1 cellular context compared by ENCODE assay signal in the genomic region with DNA sequence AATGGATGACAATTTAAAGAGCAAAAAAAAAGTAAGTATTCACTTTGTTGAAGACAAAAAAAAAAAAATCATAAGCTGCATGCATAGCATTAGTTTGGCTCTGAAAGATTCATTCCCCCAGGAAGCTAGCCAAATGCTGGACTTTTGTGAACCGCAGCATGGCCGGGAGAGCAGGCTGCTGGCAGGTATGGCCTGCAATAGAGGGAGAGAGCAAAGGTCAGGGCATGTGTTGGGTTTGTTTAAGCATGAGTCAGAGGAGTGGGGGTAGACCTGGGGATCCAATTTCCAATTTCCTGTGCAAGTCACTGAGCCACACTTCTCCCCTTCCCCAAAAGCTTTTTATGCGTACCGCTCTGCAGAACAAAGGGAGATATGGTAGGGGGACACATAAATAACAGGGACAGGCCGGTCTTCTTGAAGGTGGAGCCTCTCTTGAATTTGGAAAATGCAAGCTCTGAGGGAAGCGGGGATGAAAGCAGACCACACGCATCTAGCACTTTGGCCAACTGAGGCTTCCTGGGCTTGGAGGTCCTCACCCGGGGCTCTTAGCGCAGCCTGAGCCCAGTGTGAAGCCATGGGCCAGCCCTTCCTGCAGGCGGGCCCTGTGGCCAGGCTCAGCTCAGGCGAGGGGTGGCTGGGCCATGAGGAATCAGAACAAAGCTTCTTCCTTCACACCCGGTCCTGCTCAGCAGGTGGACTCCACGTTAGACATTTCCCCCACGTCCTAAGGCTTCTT.
TF ChIP-seq lines count a peak whose summit lies in the region.

No MANE protein-coding gene starts in this region.

TF ChIP-seq in K562, 482 proteins besides CTCF, POLR2A, EP300 and RAD21 (continued from another document and continues in another):
- TF ChIP-seq, protein P1, sequence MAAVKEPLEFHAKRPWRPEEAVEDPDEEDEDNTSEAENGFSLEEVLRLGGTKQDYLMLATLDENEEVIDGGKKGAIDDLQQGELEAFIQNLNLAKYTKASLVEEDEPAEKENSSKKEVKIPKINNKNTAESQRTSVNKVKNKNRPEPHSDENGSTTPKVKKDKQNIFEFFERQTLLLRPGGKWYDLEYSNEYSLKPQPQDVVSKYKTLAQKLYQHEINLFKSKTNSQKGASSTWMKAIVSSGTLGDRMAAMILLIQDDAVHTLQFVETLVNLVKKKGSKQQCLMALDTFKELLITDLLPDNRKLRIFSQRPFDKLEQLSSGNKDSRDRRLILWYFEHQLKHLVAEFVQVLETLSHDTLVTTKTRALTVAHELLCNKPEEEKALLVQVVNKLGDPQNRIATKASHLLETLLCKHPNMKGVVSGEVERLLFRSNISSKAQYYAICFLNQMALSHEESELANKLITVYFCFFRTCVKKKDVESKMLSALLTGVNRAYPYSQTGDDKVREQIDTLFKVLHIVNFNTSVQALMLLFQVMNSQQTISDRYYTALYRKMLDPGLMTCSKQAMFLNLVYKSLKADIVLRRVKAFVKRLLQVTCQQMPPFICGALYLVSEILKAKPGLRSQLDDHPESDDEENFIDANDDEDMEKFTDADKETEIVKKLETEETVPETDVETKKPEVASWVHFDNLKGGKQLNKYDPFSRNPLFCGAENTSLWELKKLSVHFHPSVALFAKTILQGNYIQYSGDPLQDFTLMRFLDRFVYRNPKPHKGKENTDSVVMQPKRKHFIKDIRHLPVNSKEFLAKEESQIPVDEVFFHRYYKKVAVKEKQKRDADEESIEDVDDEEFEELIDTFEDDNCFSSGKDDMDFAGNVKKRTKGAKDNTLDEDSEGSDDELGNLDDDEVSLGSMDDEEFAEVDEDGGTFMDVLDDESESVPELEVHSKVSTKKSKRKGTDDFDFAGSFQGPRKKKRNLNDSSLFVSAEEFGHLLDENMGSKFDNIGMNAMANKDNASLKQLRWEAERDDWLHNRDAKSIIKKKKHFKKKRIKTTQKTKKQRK (IDR thresholded peaks at IDR 0.05; ENCODE audit: borderline replicate concordance, low read depth, low read length): no peak
- no peak for TF ChIP-seq GTF2F1 (IDR thresholded peaks at IDR 0.05; ENCODE audit: low read depth, low read length)
- no peak for TF ChIP-seq ZNF57 (CRISPR knock-in tag; IDR thresholded peaks at IDR 0.05)
- TF ChIP-seq SRSF7 (optimal IDR thresholded peaks at IDR 0.05; ENCODE audit: low read depth, low read length): no peak
- no peak for TF ChIP-seq MED1 (CRISPR knock-in tag; IDR thresholded peaks at IDR 0.05; ENCODE audit: borderline replicate concordance)
- TF ChIP-seq DPF2 (IDR thresholded peaks at IDR 0.05): peak; percentile 96
- no peak for TF ChIP-seq JUNB (CRISPR knock-in tag; conservative IDR thresholded peaks at IDR 0.05)
- TF ChIP-seq CREB1 (IDR thresholded peaks at IDR 0.05): peak; percentile 39
- TF ChIP-seq CREB1 (CRISPR knock-in tag; IDR thresholded peaks at IDR 0.05): peak; percentile 43; the same call in 1 of the 2 replicates
- no peak for TF ChIP-seq ZNF77 (CRISPR knock-in tag; IDR thresholded peaks at IDR 0.05)
- TF ChIP-seq, protein P2, sequence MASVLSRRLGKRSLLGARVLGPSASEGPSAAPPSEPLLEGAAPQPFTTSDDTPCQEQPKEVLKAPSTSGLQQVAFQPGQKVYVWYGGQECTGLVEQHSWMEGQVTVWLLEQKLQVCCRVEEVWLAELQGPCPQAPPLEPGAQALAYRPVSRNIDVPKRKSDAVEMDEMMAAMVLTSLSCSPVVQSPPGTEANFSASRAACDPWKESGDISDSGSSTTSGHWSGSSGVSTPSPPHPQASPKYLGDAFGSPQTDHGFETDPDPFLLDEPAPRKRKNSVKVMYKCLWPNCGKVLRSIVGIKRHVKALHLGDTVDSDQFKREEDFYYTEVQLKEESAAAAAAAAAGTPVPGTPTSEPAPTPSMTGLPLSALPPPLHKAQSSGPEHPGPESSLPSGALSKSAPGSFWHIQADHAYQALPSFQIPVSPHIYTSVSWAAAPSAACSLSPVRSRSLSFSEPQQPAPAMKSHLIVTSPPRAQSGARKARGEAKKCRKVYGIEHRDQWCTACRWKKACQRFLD (CRISPR knock-in tag; IDR thresholded peaks at IDR 0.05): peak; percentile 90
- TF ChIP-seq, protein P3, sequence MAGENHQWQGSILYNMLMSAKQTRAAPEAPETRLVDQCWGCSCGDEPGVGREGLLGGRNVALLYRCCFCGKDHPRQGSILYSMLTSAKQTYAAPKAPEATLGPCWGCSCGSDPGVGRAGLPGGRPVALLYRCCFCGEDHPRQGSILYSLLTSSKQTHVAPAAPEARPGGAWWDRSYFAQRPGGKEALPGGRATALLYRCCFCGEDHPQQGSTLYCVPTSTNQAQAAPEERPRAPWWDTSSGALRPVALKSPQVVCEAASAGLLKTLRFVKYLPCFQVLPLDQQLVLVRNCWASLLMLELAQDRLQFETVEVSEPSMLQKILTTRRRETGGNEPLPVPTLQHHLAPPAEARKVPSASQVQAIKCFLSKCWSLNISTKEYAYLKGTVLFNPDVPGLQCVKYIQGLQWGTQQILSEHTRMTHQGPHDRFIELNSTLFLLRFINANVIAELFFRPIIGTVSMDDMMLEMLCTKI (IDR thresholded peaks at IDR 0.05; ENCODE audit: partially characterized antibody): no peak
- TF ChIP-seq TEAD2 (tag; IDR thresholded peaks at IDR 0.05): 0 out of 2 replicates have a peak, but pooled peaks have one; percentile 22
- peak in 2 of 3 experiments; percentile 38 to 64 for TF ChIP-seq YY1 (IDR thresholded peaks at IDR 0.05; ENCODE audit: borderline replicate concordance in 1 of 3, control insufficient read depth in 1 of 3, extremely low read depth in 1 of 3, insufficient read depth in 3 of 3, insufficient read length in 1 of 3, insufficient replicate concordance in 2 of 3, low read depth in 1 of 3, low read length in 2 of 3)
- no peak for TF ChIP-seq NFYB (IDR thresholded peaks at IDR 0.05; ENCODE audit: extremely low read depth, insufficient read length)
- no peak for TF ChIP-seq ESRRB (CRISPR knock-in tag; IDR thresholded peaks at IDR 0.05; ENCODE audit: borderline replicate concordance)
- TF ChIP-seq MAFK (IDR thresholded peaks at IDR 0.05; ENCODE audit: low read length): no peak; the same call in 1 of the 2 replicates
- TF ChIP-seq ZFP30 (CRISPR knock-in tag; IDR thresholded peaks at IDR 0.05; ENCODE audit: borderline replicate concordance): no peak
- no peak for TF ChIP-seq STAT5B (CRISPR knock-in tag; IDR thresholded peaks at IDR 0.05)
- TF ChIP-seq, protein P4, sequence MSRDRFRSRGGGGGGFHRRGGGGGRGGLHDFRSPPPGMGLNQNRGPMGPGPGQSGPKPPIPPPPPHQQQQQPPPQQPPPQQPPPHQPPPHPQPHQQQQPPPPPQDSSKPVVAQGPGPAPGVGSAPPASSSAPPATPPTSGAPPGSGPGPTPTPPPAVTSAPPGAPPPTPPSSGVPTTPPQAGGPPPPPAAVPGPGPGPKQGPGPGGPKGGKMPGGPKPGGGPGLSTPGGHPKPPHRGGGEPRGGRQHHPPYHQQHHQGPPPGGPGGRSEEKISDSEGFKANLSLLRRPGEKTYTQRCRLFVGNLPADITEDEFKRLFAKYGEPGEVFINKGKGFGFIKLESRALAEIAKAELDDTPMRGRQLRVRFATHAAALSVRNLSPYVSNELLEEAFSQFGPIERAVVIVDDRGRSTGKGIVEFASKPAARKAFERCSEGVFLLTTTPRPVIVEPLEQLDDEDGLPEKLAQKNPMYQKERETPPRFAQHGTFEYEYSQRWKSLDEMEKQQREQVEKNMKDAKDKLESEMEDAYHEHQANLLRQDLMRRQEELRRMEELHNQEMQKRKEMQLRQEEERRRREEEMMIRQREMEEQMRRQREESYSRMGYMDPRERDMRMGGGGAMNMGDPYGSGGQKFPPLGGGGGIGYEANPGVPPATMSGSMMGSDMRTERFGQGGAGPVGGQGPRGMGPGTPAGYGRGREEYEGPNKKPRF (IDR thresholded peaks at IDR 0.05; ENCODE audit: low read depth, low read length): no peak
- no peak for TF ChIP-seq ZNF24 (IDR thresholded peaks at IDR 0.05)
- no peak for TF ChIP-seq CBX1 (IDR thresholded peaks at IDR 0.05; ENCODE audit: low read depth)
- no peak for TF ChIP-seq ARHGAP35 (IDR thresholded peaks at IDR 0.05; ENCODE audit: partially characterized antibody)
- peak; percentile 88 for TF ChIP-seq LEF1 (IDR thresholded peaks at IDR 0.05)
- peak; percentile 51 for TF ChIP-seq HCFC1 (IDR thresholded peaks at IDR 0.05; ENCODE audit: low read depth, low read length)
- TF ChIP-seq TCFL5 (CRISPR knock-in tag; conservative IDR thresholded peaks at IDR 0.05): no peak
- TF ChIP-seq GABPB1 (CRISPR knock-in tag; IDR thresholded peaks at IDR 0.05): peak; percentile 75
- TF ChIP-seq, protein P5, sequence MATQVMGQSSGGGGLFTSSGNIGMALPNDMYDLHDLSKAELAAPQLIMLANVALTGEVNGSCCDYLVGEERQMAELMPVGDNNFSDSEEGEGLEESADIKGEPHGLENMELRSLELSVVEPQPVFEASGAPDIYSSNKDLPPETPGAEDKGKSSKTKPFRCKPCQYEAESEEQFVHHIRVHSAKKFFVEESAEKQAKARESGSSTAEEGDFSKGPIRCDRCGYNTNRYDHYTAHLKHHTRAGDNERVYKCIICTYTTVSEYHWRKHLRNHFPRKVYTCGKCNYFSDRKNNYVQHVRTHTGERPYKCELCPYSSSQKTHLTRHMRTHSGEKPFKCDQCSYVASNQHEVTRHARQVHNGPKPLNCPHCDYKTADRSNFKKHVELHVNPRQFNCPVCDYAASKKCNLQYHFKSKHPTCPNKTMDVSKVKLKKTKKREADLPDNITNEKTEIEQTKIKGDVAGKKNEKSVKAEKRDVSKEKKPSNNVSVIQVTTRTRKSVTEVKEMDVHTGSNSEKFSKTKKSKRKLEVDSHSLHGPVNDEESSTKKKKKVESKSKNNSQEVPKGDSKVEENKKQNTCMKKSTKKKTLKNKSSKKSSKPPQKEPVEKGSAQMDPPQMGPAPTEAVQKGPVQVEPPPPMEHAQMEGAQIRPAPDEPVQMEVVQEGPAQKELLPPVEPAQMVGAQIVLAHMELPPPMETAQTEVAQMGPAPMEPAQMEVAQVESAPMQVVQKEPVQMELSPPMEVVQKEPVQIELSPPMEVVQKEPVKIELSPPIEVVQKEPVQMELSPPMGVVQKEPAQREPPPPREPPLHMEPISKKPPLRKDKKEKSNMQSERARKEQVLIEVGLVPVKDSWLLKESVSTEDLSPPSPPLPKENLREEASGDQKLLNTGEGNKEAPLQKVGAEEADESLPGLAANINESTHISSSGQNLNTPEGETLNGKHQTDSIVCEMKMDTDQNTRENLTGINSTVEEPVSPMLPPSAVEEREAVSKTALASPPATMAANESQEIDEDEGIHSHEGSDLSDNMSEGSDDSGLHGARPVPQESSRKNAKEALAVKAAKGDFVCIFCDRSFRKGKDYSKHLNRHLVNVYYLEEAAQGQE (CRISPR knock-in tag; IDR thresholded peaks at IDR 0.05; ENCODE audit: low read depth): 0 out of 2 replicates have a peak, but pooled peaks have one; percentile 43
- peak; percentile 59; the same call in 1 of the 2 replicates for TF ChIP-seq PHF21A (IDR thresholded peaks at IDR 0.05; ENCODE audit: borderline replicate concordance, low read depth)
- TF ChIP-seq, protein P6, sequence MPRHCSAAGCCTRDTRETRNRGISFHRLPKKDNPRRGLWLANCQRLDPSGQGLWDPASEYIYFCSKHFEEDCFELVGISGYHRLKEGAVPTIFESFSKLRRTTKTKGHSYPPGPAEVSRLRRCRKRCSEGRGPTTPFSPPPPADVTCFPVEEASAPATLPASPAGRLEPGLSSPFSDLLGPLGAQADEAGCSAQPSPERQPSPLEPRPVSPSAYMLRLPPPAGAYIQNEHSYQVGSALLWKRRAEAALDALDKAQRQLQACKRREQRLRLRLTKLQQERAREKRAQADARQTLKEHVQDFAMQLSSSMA (CRISPR knock-in tag; IDR thresholded peaks at IDR 0.05): no peak
- TF ChIP-seq, protein P7, sequence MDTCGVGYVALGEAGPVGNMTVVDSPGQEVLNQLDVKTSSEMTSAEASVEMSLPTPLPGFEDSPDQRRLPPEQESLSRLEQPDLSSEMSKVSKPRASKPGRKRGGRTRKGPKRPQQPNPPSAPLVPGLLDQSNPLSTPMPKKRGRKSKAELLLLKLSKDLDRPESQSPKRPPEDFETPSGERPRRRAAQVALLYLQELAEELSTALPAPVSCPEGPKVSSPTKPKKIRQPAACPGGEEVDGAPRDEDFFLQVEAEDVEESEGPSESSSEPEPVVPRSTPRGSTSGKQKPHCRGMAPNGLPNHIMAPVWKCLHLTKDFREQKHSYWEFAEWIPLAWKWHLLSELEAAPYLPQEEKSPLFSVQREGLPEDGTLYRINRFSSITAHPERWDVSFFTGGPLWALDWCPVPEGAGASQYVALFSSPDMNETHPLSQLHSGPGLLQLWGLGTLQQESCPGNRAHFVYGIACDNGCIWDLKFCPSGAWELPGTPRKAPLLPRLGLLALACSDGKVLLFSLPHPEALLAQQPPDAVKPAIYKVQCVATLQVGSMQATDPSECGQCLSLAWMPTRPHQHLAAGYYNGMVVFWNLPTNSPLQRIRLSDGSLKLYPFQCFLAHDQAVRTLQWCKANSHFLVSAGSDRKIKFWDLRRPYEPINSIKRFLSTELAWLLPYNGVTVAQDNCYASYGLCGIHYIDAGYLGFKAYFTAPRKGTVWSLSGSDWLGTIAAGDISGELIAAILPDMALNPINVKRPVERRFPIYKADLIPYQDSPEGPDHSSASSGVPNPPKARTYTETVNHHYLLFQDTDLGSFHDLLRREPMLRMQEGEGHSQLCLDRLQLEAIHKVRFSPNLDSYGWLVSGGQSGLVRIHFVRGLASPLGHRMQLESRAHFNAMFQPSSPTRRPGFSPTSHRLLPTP (IDR thresholded peaks at IDR 0.05; ENCODE audit: borderline replicate concordance, extremely low read depth, insufficient read length): no peak
- 0 out of 2 replicates have a peak, but pooled peaks have one; percentile 37 for TF ChIP-seq ZKSCAN8 (CRISPR knock-in tag; IDR thresholded peaks at IDR 0.05)
- TF ChIP-seq, protein P8, sequence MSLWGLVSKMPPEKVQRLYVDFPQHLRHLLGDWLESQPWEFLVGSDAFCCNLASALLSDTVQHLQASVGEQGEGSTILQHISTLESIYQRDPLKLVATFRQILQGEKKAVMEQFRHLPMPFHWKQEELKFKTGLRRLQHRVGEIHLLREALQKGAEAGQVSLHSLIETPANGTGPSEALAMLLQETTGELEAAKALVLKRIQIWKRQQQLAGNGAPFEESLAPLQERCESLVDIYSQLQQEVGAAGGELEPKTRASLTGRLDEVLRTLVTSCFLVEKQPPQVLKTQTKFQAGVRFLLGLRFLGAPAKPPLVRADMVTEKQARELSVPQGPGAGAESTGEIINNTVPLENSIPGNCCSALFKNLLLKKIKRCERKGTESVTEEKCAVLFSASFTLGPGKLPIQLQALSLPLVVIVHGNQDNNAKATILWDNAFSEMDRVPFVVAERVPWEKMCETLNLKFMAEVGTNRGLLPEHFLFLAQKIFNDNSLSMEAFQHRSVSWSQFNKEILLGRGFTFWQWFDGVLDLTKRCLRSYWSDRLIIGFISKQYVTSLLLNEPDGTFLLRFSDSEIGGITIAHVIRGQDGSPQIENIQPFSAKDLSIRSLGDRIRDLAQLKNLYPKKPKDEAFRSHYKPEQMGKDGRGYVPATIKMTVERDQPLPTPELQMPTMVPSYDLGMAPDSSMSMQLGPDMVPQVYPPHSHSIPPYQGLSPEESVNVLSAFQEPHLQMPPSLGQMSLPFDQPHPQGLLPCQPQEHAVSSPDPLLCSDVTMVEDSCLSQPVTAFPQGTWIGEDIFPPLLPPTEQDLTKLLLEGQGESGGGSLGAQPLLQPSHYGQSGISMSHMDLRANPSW (CRISPR knock-in tag; IDR thresholded peaks at IDR 0.05): no peak
- TF ChIP-seq STAG1 (CRISPR knock-in tag; IDR thresholded peaks at IDR 0.05; ENCODE audit: borderline replicate concordance): no peak
- TF ChIP-seq ZNF780A (CRISPR knock-in tag; IDR thresholded peaks at IDR 0.05): no peak
- peak; percentile 30; the same call in 1 of the 2 replicates for TF ChIP-seq ZNF316 (IDR thresholded peaks at IDR 0.05)
